Comparison of ENCODE assay signal across 9 cellular contexts in genomic region chr9:129333613-129333960, GRCh38.
A peak's percentile ranks its signal among the peaks of the same experiment; 100 is the strongest.
DNase-seq lines count a peak whose midpoint lies in the region; ATAC-seq and TF ChIP-seq lines count a peak whose summit lies in the region.
"Had no signal": no experiment of that assay in that cellular context is flagged by ENCODE, and none has a peak within 500 bp of the region (broad histone marks: within the 10 kb centered on the region; RNA-seq: fewer than 3 reads in every experiment).

No MANE protein-coding gene starts in this region.

- peak overlapping the region; percentile 14 for H3K4ac ChIP-seq in trophoblast cell (ENCODE audit: low read depth, low read length)

- peak overlapping the region; percentile 43 for H4K8ac ChIP-seq in trophoblast cell (ENCODE audit: low read depth, low read length)

- H2AK5ac ChIP-seq in trophoblast cell (ENCODE audit: low read length): peak overlapping the region; percentile 59

- H3K9ac ChIP-seq in trophoblast cell (ENCODE audit: low read length): no peak overlapping the region

- H2BK5ac ChIP-seq in trophoblast cell (ENCODE audit: low read depth, low read length, poor library complexity): peak overlapping the region; percentile 92

- H2BK120ac ChIP-seq in trophoblast cell (ENCODE audit: insufficient read depth, low read length, poor library complexity): peak overlapping the region; percentile 93

- peak overlapping the region; percentile 92 for H3K27ac ChIP-seq in trophoblast cell (ENCODE audit: low read depth, low read length)

- no peaks in the 10 kb centered on the region for H3K27me3 ChIP-seq in trophoblast cell (ENCODE audit: insufficient read depth, low read length)

- peaks cover 47% of the 10 kb centered on the region for H3K79me1 ChIP-seq in trophoblast cell (ENCODE audit: low read length)

- peak overlapping the region; percentile 76 for H4K91ac ChIP-seq in trophoblast cell (ENCODE audit: low read depth, low read length)

- peak overlapping the region; percentile 37 for H3K4me2 ChIP-seq in trophoblast cell (ENCODE audit: low read length)

- H3K4me3 ChIP-seq in trophoblast cell (ENCODE audit: low read depth, low read length): no peak overlapping the region

- peak overlapping the region; percentile 55 for H2BK12ac ChIP-seq in trophoblast cell (ENCODE audit: low read length)

- H3K18ac ChIP-seq in trophoblast cell (ENCODE audit: low read length): peak overlapping the region; percentile 87

- H3K79me2 ChIP-seq in trophoblast cell (ENCODE audit: control insufficient read depth, insufficient read depth, low read length, poor library complexity): peaks cover 5% of the 10 kb centered on the region

- H3K23ac ChIP-seq in trophoblast cell (ENCODE audit: low read length): no peak overlapping the region

- H4K12ac ChIP-seq in trophoblast cell (ENCODE audit: low read depth, low read length): peak overlapping the region; percentile 4

- peaks cover 0 to 2% of the 10 kb centered on the region in 2 experiments for H3K36me3 ChIP-seq in trophoblast cell (ENCODE audit: control insufficient read depth in 1 of 2, insufficient read depth in 2 of 2, low read length in 2 of 2)

- ATAC-seq in SK-N-SH treated with all-trans-retinoic acid at 6 μM for 48 hours (peak; percentile 26; the same call in 2 of the 3 replicates), Right ventricle myocardium superior (ENCODE audit: poor library complexity) (peak; percentile 4), HG02885 (IDR thresholded peaks at IDR 0.05; ENCODE audit: poor library complexity, unreplicated experiment) (no peak)

- intact Hi-C loops in Right ventricle myocardium superior (cut with DNase I): no loop called here

- peak; percentile 44 for DNase-seq in ELR (ENCODE audit: low read depth)
- no peak for DNase-seq in Right ventricle myocardium superior
- DNase-seq in trophoblast cell: peak; percentile 85 to 88
- no peak for DNase-seq in T-helper 9 cell
- no peak for DNase-seq in cortex of kidney (lab: John Stamatoyannopoulos, UW)
- no peak for DNase-seq in stimulated activated naive CD4-positive, alpha-beta T cell treated with Interleukin-2 at 50 U/mL for 16 hours (lab: John Stamatoyannopoulos, UW)
- DNase-seq: NCI-H748 treated with DMSO at 0.1 percent for 48 hours had no signal

- peak overlapping the region; percentile 42 for H2AFZ ChIP-seq in trophoblast cell (ENCODE audit: insufficient read depth, low read length, poor library complexity)

- peaks cover 4% of the 10 kb centered on the region for H3K9me3 ChIP-seq in trophoblast cell (ENCODE audit: insufficient read depth, low read depth, low read length)

- H3K4me1 ChIP-seq in trophoblast cell (ENCODE audit: control insufficient read depth in 1 of 2, insufficient read depth in 2 of 2, low read length in 2 of 2): peaks cover 20 to 39% of the 10 kb centered on the region in 2 experiments

- no CpG with 5 or more reads among the region's 8 CpGs for WGBS in trophoblast cell (ENCODE audit: extremely low coverage, insufficient coverage, insufficient read length)

- peak overlapping the region; percentile 65 for H3K14ac ChIP-seq in trophoblast cell (ENCODE audit: low read length)

TF ChIP-seq in SK-N-SH treated with all-trans-retinoic acid at 6 μM for 48 hours, 23 proteins besides CTCF, POLR2A, EP300 and RAD21:
- no peak for TF ChIP-seq ZC3H10 (CRISPR knock-in tag; IDR thresholded peaks at IDR 0.05)
- no peak for TF ChIP-seq CSRNP3 (CRISPR knock-in tag; IDR thresholded peaks at IDR 0.05)
- no peak for TF ChIP-seq ZFP30 (CRISPR knock-in tag; IDR thresholded peaks at IDR 0.05)
- TF ChIP-seq ZNF8 (CRISPR knock-in tag; IDR thresholded peaks at IDR 0.05): no peak
- no peak for TF ChIP-seq TCF4 (CRISPR knock-in tag; IDR thresholded peaks at IDR 0.05; ENCODE audit: borderline replicate concordance)
- TF ChIP-seq PATZ1 (CRISPR knock-in tag; IDR thresholded peaks at IDR 0.05; ENCODE audit: borderline replicate concordance): no peak
- TF ChIP-seq ZNF565 (CRISPR knock-in tag; conservative IDR thresholded peaks at IDR 0.05; ENCODE audit: low read depth): no peak
- no peak for TF ChIP-seq POU6F1 (CRISPR knock-in tag; IDR thresholded peaks at IDR 0.05; ENCODE audit: borderline replicate concordance, low read depth)
- peak; percentile 23; the same call in 1 of the 2 replicates for TF ChIP-seq ISL1 (CRISPR knock-in tag; IDR thresholded peaks at IDR 0.05)
- no peak for TF ChIP-seq GLIS3 (CRISPR knock-in tag; IDR thresholded peaks at IDR 0.05)
- TF ChIP-seq CSDC2 (CRISPR knock-in tag; IDR thresholded peaks at IDR 0.05): no peak
- 0 out of 2 replicates have a peak, but pooled peaks have one; percentile 15 for TF ChIP-seq ZFP3 (CRISPR knock-in tag; IDR thresholded peaks at IDR 0.05)
TF ChIP-seq in SK-N-SH treated with all-trans-retinoic acid at 6 μM for 48 hours: peak in this region for 2.

Comparison
In these comparisons a context has a peak if more than half of its experiments do, and no peak if none do; other contexts are left out.
1. DNase-seq: peak in ELR (single experiment) and trophoblast cell (2 of 2); none in Right ventricle myocardium superior (single experiment), T-helper 9 cell (single experiment), cortex of kidney (single experiment) and stimulated activated naive CD4-positive, alpha-beta T cell treated with Interleukin-2 at 50 U/mL for 16 hours (single experiment).